8 cellular contexts compared by ENCODE assay signal in the genomic region with DNA sequence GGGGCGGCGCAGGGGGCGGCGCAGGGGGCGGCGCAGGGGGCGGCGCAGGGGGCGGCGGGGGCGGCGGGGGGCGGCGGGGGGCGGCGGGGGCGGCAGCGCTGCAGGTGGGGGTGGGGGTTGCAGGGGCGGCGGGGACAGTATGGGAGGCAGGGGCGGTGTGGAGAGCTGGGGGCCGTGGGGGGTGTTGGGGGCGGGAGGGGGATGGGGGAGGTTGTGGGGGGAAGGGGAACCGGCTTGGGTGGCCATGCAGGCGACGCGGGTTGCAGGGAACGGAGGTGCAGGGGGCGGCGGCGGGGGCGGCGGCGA. TPM values are rescaled to one million over a fixed set of nuclear protein-coding genes. Genes with fewer than 3 reads are reported as not detected.
A peak's percentile ranks its signal among the peaks of the same experiment; 100 is the strongest.
DNase-seq lines count a peak whose midpoint lies in the region; ATAC-seq and TF ChIP-seq lines count a peak whose summit lies in the region.

No MANE protein-coding gene starts in this region.

- no peak for ATAC-seq in thoracic aorta (ENCODE audit: insufficient number of reproducible peaks, low FRiP score, low read depth)
- no peak for ATAC-seq in GM18868 (IDR thresholded peaks at IDR 0.05; ENCODE audit: unreplicated experiment)
- no peak for ATAC-seq in GM18519 (IDR thresholded peaks at IDR 0.05; ENCODE audit: low FRiP score, unreplicated experiment)

- peak overlapping the region; percentile 43 for H3K4me3 ChIP-seq in SJSA1
- H3K4me3 ChIP-seq in iPS-18c (ENCODE audit: insufficient read depth, low read depth, low read length): peak overlapping the region; percentile 65; the same call in 1 of the 2 replicates
- peak overlapping the region; percentile 87 for H3K4me3 ChIP-seq in thoracic aorta

- H3K9me3 ChIP-seq in SJSA1 (replicated peaks): no peaks in the 10 kb centered on the region
- H3K9me3 ChIP-seq in iPS-18c (ENCODE audit: control insufficient read depth, insufficient read depth, low read length): no peaks in the 10 kb centered on the region
- H3K9me3 ChIP-seq in thoracic aorta: no peaks in the 10 kb centered on the region

- H3K27me3 ChIP-seq in SJSA1 (replicated peaks) (no peaks in the 10 kb centered on the region), thoracic aorta (replicated peaks; ENCODE audit: insufficient read depth) (no peaks in the 10 kb centered on the region)

- H3K27ac ChIP-seq in SJSA1: no peak overlapping the region
- peak overlapping the region in 1 of 2 donors; percentile 86 for H3K27ac ChIP-seq in thoracic aorta

- no peak for TF ChIP-seq CTCF in thoracic aorta (IDR thresholded peaks at IDR 0.05)

- H3K4me1 ChIP-seq in SJSA1 (replicated peaks): peaks cover 32% of the 10 kb centered on the region
- H3K4me1 ChIP-seq in thoracic aorta (ENCODE audit: control insufficient read depth in 1 of 2, low read depth in 2 of 2): no peaks in the 10 kb centered on the region

- DNase-seq in NOMO-1 treated with dmso at 0.1 percent for 144 hours (lab: John Stamatoyannopoulos, UW; ENCODE audit: unreplicated experiment) (peak; percentile 20), NOMO-1 treated with DMSO at 0.1 percent for 48 hours (lab: John Stamatoyannopoulos, UW; ENCODE audit: unreplicated experiment) (no peak), SJSA1 (ENCODE audit: low read depth in 1 of 2, low spot score in 2 of 2) (no peak), thoracic aorta (ENCODE audit: low spot score) (no peak)
- DNase-seq in activated CD8-positive, alpha-beta memory T cell treated with anti-CD3 and anti-CD28 coated beads, Interleukin-2, amount 50 U/mL, for 4 hours: no peak

- H3K36me3 ChIP-seq in SJSA1: peaks cover 24% of the 10 kb centered on the region
- no peaks in the 10 kb centered on the region for H3K36me3 ChIP-seq in thoracic aorta

RNA-seq across cellular contexts. Expression of gene SLC19A1, which starts 13.0 kb away (rescaled TPM):
- 12.7 and 18.0 TPM in 2 replicates for total RNA-seq in SJSA1 (2014; rRNA removed; shearing (Covaris generic))
- total RNA-seq in thoracic aorta: 1 to 10 TPM; 4.7 to 6.1 TPM
